In the genomic region with DNA sequence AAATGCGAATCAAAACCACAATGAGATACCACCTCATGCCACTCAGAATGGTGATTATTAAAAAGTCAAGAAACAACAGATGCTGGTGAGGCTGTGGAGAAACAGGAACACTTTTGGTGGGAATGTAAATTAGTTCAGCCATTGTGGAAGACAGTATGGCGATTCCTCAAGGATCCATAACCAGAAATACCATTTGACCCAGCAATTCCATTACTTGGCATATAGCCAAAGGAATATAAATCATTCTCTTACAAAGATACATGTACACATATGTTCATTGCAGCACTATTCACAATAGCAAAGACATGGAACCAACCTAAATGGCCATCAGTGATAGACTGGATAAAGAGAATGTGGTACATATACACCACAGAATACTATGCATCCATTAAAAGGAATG, we compare ENCODE assay signal across 3 cellular contexts. TPM values are rescaled to one million over a fixed set of nuclear protein-coding genes. Genes with fewer than 3 reads are reported as not detected.
"Had no signal": no experiment of that assay in that cellular context is flagged by ENCODE, and none has a peak within 500 bp of the region (broad histone marks: within the 10 kb centered on the region; RNA-seq: fewer than 3 reads in every experiment).

No MANE protein-coding gene starts in this region.

RNA-seq across cellular contexts. Expression of gene TMEM178A, which starts 9.5 kb away (rescaled TPM):
- total RNA-seq: HT-29, HT1080 had no signal
- polyA plus RNA-seq: IgD-negative memory B cell had no signal
